Comparison of ENCODE assay signal across 20 cellular contexts in genomic region chr10:85138046-85138445, GRCh38.
DNase-seq lines count a peak whose midpoint lies in the region; ATAC-seq and TF ChIP-seq lines count a peak whose summit lies in the region.
"Had no signal": no experiment of that assay in that cellular context is flagged by ENCODE, and none has a peak within 500 bp of the region (broad histone marks: within the 10 kb centered on the region; RNA-seq: fewer than 3 reads in every experiment).

No MANE protein-coding gene starts in this region.

- no peak for TF ChIP-seq CTCF in lower lobe of right lung (IDR thresholded peaks at IDR 0.05)
- no peak for TF ChIP-seq CTCF in upper lobe of right lung (IDR thresholded peaks at IDR 0.05)

- H3K36me3 Mint-ChIP-seq in activated naive CD4-positive, alpha-beta T cell treated with anti-CD3 and anti-CD28 coated beads, Interleukin-2, amount 50 U/mL, for 72 hours: no peaks in the 10 kb centered on the region
- H3K36me3 Mint-ChIP-seq: CD8-positive, alpha-beta T cell had no signal

- DNase-seq in head of caudate nucleus: peak in 37 of 42 donors; percentile 8 to 84 (median 42)
- DNase-seq in lower lobe of right lung: no peak
- DNase-seq in putamen (ENCODE audit: low spot score): peak; percentile 61
- DNase-seq in upper lobe of right lung: no peak
- no peak for DNase-seq in NCI-H526 (lab: John Stamatoyannopoulos, UW)
- DNase-seq in activated naive CD4-positive, alpha-beta T cell treated with anti-CD3 and anti-CD28 coated beads, Interleukin-2, amount 50 U/mL, for 72 hours (ENCODE audit: low spot score in 2 of 2): no peak
- DNase-seq in occipital lobe (lab: John Stamatoyannopoulos, UW): no peak
- DNase-seq: 8988T; ACHN; AML-193; Caco-2; Calu3; CD4-positive, alpha-beta T cell; CD8-positive, alpha-beta T cell; DMS79 treated with DMSO at 0.1 percent for 48 hours; GF-D8 had no signal

- H3K4me3 ChIP-seq in lower lobe of right lung (no peak overlapping the region), upper lobe of right lung (no peak overlapping the region)
- H3K4me3 ChIP-seq: BLaER1 treated with 17β-estradiol and CSF1 and Interleukin-3, amounts not matched to agents 10 nM and 100 nM had no signal

- H3K36me3 ChIP-seq in lower lobe of right lung (no peaks in the 10 kb centered on the region), upper lobe of right lung (no peaks in the 10 kb centered on the region)
- H3K36me3 ChIP-seq: BLaER1 treated with 17β-estradiol and CSF1 and Interleukin-3, amounts not matched to agents 10 nM and 100 nM had no signal

- ATAC-seq in lower lobe of right lung (no peak), upper lobe of right lung (no peak), GM21526 (IDR thresholded peaks at IDR 0.05; ENCODE audit: low FRiP score, unreplicated experiment) (no peak)
- ATAC-seq in activated naive CD4-positive, alpha-beta T cell treated with anti-CD3 and anti-CD28 coated beads, Interleukin-2, amount 50 U/mL, for 72 hours: no peak
- ATAC-seq: CD8-positive, alpha-beta T cell had no signal

- intact Hi-C loops in head of caudate nucleus (cut with DNase I): no loop called here
- intact Hi-C loops in lower lobe of right lung (cut with DNase I): no loop called here
- intact Hi-C loops in upper lobe of right lung (cut with DNase I): no loop called here

- H3K4me1 ChIP-seq in lower lobe of right lung (no peaks in the 10 kb centered on the region), upper lobe of right lung (peaks cover 4% of the 10 kb centered on the region)
- H3K4me1 ChIP-seq: BLaER1 treated with 17β-estradiol and CSF1 and Interleukin-3, amounts not matched to agents 10 nM and 100 nM; Caco-2 had no signal

- H3K9me3 ChIP-seq in lower lobe of right lung: no peaks in the 10 kb centered on the region
- H3K9me3 ChIP-seq in upper lobe of right lung: no peaks in the 10 kb centered on the region
- H3K9me3 ChIP-seq: Caco-2 had no signal

- no peak overlapping the region for H3K27ac Mint-ChIP-seq in activated naive CD4-positive, alpha-beta T cell treated with anti-CD3 and anti-CD28 coated beads, Interleukin-2, amount 50 U/mL, for 72 hours
- H3K27ac Mint-ChIP-seq: B cell; CD4-positive, alpha-beta T cell; CD8-positive, alpha-beta T cell had no signal

- no peaks in the 10 kb centered on the region for H3K9me3 Mint-ChIP-seq in activated naive CD4-positive, alpha-beta T cell treated with anti-CD3 and anti-CD28 coated beads, Interleukin-2, amount 50 U/mL, for 72 hours
- H3K9me3 Mint-ChIP-seq: CD4-positive, alpha-beta T cell; CD8-positive, alpha-beta T cell had no signal

- H3K27me3 ChIP-seq in lower lobe of right lung (ENCODE audit: low read depth) (no peaks in the 10 kb centered on the region), upper lobe of right lung (no peaks in the 10 kb centered on the region)
- H3K27me3 ChIP-seq: BLaER1 treated with 17β-estradiol and CSF1 and Interleukin-3, amounts not matched to agents 10 nM and 100 nM had no signal

- peak overlapping the region; percentile 49 for H3K27ac ChIP-seq in lower lobe of right lung
- peak overlapping the region; percentile 65 for H3K27ac ChIP-seq in upper lobe of right lung
- H3K27ac ChIP-seq: BLaER1 treated with 17β-estradiol and CSF1 and Interleukin-3, amounts not matched to agents 10 nM and 100 nM; C4-2B had no signal

Comparison
In these comparisons a context has a peak if more than half of its experiments do, and no peak if none do; other contexts are left out.
1. DNase-seq: peak in head of caudate nucleus (37 of 42) and putamen (single experiment); none in lower lobe of right lung (single experiment), upper lobe of right lung (single experiment), NCI-H526 (0 of 2), activated naive CD4-positive, alpha-beta T cell treated with anti-CD3 and anti-CD28 coated beads, Interleukin-2, amount 50 U/mL, for 72 hours (0 of 2) and occipital lobe (single experiment).